8 cellular contexts compared by ENCODE assay signal in the genomic region with DNA sequence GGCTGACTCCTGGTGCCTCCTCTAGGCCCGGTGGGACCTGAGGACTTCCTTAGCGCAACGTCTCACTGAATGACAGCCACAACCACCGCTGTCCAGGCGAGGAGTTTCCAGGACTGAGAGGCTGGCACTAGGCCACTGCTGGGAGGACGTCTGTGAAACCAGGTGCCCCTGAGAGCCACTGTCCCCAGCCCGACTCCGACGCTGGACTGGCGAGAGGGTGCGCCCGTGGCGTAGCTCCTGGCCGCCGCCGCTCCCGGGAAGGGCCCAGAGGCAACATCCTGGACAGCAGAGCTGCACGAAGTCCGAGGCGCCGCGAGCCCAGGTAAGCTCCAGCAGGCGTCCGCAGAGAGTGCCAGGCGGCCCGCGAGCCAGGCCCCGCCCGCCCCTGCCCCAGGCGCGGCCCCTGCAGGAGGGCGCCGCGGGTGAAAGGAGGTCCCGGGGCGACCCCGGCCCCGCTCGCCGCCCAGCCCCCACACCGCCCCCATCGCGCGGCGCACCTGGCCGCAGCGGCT. TPM values are rescaled to one million over a fixed set of nuclear protein-coding genes. Genes with fewer than 3 reads are reported as not detected.
A peak's percentile ranks its signal among the peaks of the same experiment; 100 is the strongest.
DNase-seq lines count a peak whose midpoint lies in the region; ATAC-seq and TF ChIP-seq lines count a peak whose summit lies in the region.

No MANE protein-coding gene starts in this region.

- H3K27ac Mint-ChIP-seq in MCF 10A (ENCODE audit: low read depth, unreplicated experiment): peak overlapping the region; percentile 86

- peaks cover 3% of the 10 kb centered on the region for H3K36me3 ChIP-seq in skeletal muscle satellite cell (ENCODE audit: insufficient read depth, low read length)

- peak overlapping the region; percentile 86 for H3K27ac ChIP-seq in RWPE1

- BruUV-seq in MCF 10A (replicated peaks; lab: Mats Ljungman, UMichigan): no TSS peak

- peaks cover 17% of the 10 kb centered on the region for H3K4me1 Mint-ChIP-seq in MCF 10A (ENCODE audit: insufficient read depth, unreplicated experiment)

- H3K4me1 ChIP-seq in skeletal muscle satellite cell (ENCODE audit: control insufficient read depth, insufficient read depth, low read length): peaks cover 17% of the 10 kb centered on the region

- DNase-seq in Ammon's horn (ENCODE audit: low spot score): peak; percentile 49
- DNase-seq in RWPE1 (ENCODE audit: low spot score): peak; percentile 25
- DNase-seq in MCF 10A (ENCODE audit: unreplicated experiment): peak; percentile 52
- DNase-seq in iPS-NIHi11 (ENCODE audit: low spot score): peak; percentile 71
- DNase-seq in NCI-H226: no peak

- POLR2A ChIA-PET in RWPE1 (lab: Yijun Ruan, JAX; ENCODE audit: low non-redundant PET): interaction anchor here (1.0 kb wide), 2 partner anchors 11 to 23 kb away, joined by 3 to 4 read pairs; a partner anchor contains a TSS
- POLR2A ChIA-PET in MCF 10A (lab: Yijun Ruan, JAX): interaction anchor here (0.6 to 5.5 kb wide), 18 partner anchors 9 to 311 kb away, joined by 3 to 43 read pairs (median 4); a partner anchor contains a TSS

- CTCF ChIA-PET in RWPE1 (lab: Yijun Ruan, JAX) (no interaction called here), MCF 10A (lab: Yijun Ruan, JAX) (interaction anchor here (0.7 to 1.4 kb wide), 2 partner anchors 11 to 168 kb away, joined by 3 to 5 read pairs; no protein-coding TSS in a partner anchor)

- peak overlapping the region; percentile 98 for H3K4me3 ChIP-seq in skeletal muscle satellite cell (ENCODE audit: low read length)

- H3K4me3 Mint-ChIP-seq in MCF 10A (ENCODE audit: unreplicated experiment): peak overlapping the region; percentile 85

- no peaks in the 10 kb centered on the region for H3K27me3 ChIP-seq in skeletal muscle satellite cell (ENCODE audit: control insufficient read depth, insufficient read depth, low read length)

- no peaks in the 10 kb centered on the region for H3K9me3 ChIP-seq in skeletal muscle satellite cell (replicated peaks; ENCODE audit: low read length)

- ATAC-seq in GM19035 (IDR thresholded peaks at IDR 0.05; ENCODE audit: unreplicated experiment) (peak; percentile 36), HG03378 (IDR thresholded peaks at IDR 0.05; ENCODE audit: unreplicated experiment) (peak; percentile 20)

- intact Hi-C loops in MCF 10A (cut with micrococcal nuclease): loop anchor here (2.0 kb wide), 1 partner anchor 61 kb away; no protein-coding TSS in a partner anchor

- no peaks in the 10 kb centered on the region for H3K9me3 Mint-ChIP-seq in MCF 10A (ENCODE audit: unreplicated experiment)

- TF ChIP-seq CTCF in RWPE1 (conservative IDR thresholded peaks at IDR 0.05; ENCODE audit: low read depth) (no peak), MCF 10A (IDR thresholded peaks at IDR 0.05; ENCODE audit: unreplicated experiment) (no peak)

- H3K4me2 ChIP-seq in skeletal muscle satellite cell (ENCODE audit: low read length): peak overlapping the region; percentile 82

- H3K36me3 Mint-ChIP-seq in MCF 10A (ENCODE audit: insufficient read depth, unreplicated experiment): peaks cover 12% of the 10 kb centered on the region

- H3K27me3 Mint-ChIP-seq in MCF 10A (ENCODE audit: insufficient read depth, unreplicated experiment): no peaks in the 10 kb centered on the region

- H3K9ac ChIP-seq in skeletal muscle satellite cell (ENCODE audit: low read depth, low read length): peak overlapping the region; percentile 86

RNA-seq across cellular contexts. Expression of a gene that starts 0.5 kb away (rescaled TPM):
- total RNA-seq in MCF 10A (2022): 41.2 and 50.1 TPM in 2 replicates
- 30.8 and 32.7 TPM in 2 replicates for total RNA-seq in skeletal muscle satellite cell (2012; rRNA removed)

RNA-seq across cellular contexts. Expression of a gene that starts 9.4 kb away (rescaled TPM):
- total RNA-seq in MCF 10A (2022): not detected in 2 replicates
- total RNA-seq in skeletal muscle satellite cell (2012; rRNA removed): not detected in 2 replicates

RNA-seq across cellular contexts. Expression of a gene that starts 22.8 kb away (rescaled TPM):
- total RNA-seq in MCF 10A (2022): 12.4 and 18.1 TPM in 2 replicates
- total RNA-seq in skeletal muscle satellite cell (2012; rRNA removed): 17.7 and 19.5 TPM in 2 replicates

RNA-seq across cellular contexts. Expression of a gene that starts 28.4 kb away (rescaled TPM):
- total RNA-seq in MCF 10A (2022): not detected in 2 replicates
- total RNA-seq in skeletal muscle satellite cell (2012; rRNA removed): not detected in 2 replicates

RNA-seq across cellular contexts. Expression of a gene that starts 56.8 kb away (rescaled TPM):
- total RNA-seq in MCF 10A (2022): 41.0 and 53.9 TPM in 2 replicates
- 117 and 125 TPM in 2 replicates for total RNA-seq in skeletal muscle satellite cell (2012; rRNA removed)
